ENCODE assay signal across 27 cellular contexts in genomic region chr11:99686838-99687237, GRCh38.
"Had no signal": no experiment of that assay in that cellular context is flagged by ENCODE, and none has a peak within 500 bp of the region (broad histone marks: within the 10 kb centered on the region; RNA-seq: fewer than 3 reads in every experiment).

No MANE protein-coding gene starts in this region.

- H3K9me3 ChIP-seq: esophagus squamous epithelium, testis, tibial artery, upper lobe of left lung had no signal

- H3K27me3 ChIP-seq: esophagus squamous epithelium, heart right ventricle, spleen, testis, tibial artery, upper lobe of left lung had no signal

- DNase-seq: cortex of kidney; effector memory CD8-positive, alpha-beta T cell; erythroblast; esophagus squamous epithelium; foreskin melanocyte; glutamatergic neuron; heart right ventricle; hypothalamus; immature natural killer cell; islet precursor cell; kidney glomerular epithelial cell; left colon; spleen; stimulated activated CD4-positive, alpha-beta T cell treated with anti-CD3 and anti-CD28 coated beads, Interleukin-4, amount 100 ng/mL, for 4 hours; stimulated activated naive CD8-positive, alpha-beta T cell treated with anti-CD3 and anti-CD28 coated beads, Interleukin-15, Interleukin-2, amounts not matched to agents 100 U/mL and 50 U/mL, for 24 hours; substantia nigra; testis; tibial artery; upper lobe of left lung had no signal

- H3K27ac Mint-ChIP-seq: effector memory CD8-positive, alpha-beta T cell; immature natural killer cell; memory B cell; natural killer cell treated with Interleukin-12 subunit alpha and Interleukin-12 subunit beta and Interleukin-15 and Interleukin-18, amount 100 ng/mL, for 72 hours; progenitor cell of endocrine pancreas; stimulated activated memory B cell treated with anti-CD40 and anti-IgM and Interleukin-4, amounts not matched to agents 10 μg/mL and 1 μg/mL and 100 μg/mL, for 72 hours had no signal

- H3K36me3 ChIP-seq: esophagus squamous epithelium, heart right ventricle, spleen, tibial artery, upper lobe of left lung had no signal

- H3K4me3 Mint-ChIP-seq: effector memory CD8-positive, alpha-beta T cell; immature natural killer cell; memory B cell; natural killer cell treated with Interleukin-12 subunit alpha and Interleukin-12 subunit beta and Interleukin-15 and Interleukin-18, amount 100 ng/mL, for 72 hours; neural crest cell; stimulated activated memory B cell treated with anti-CD40 and anti-IgM and Interleukin-4, amounts not matched to agents 10 μg/mL and 1 μg/mL and 100 μg/mL, for 72 hours had no signal

- H3K4me3 ChIP-seq: esophagus squamous epithelium, heart right ventricle, lung, spleen, testis, tibial artery, upper lobe of left lung had no signal

- H3K4me1 Mint-ChIP-seq: immature natural killer cell; memory B cell; neural crest cell; stimulated activated memory B cell treated with anti-CD40 and anti-IgM and Interleukin-4, amounts not matched to agents 10 μg/mL and 1 μg/mL and 100 μg/mL, for 72 hours had no signal

- H3K9ac ChIP-seq: parathyroid adenoma had no signal

- H3K4me1 ChIP-seq: esophagus squamous epithelium, heart right ventricle, parathyroid adenoma, spleen, testis, tibial artery, upper lobe of left lung had no signal

- H3K27ac ChIP-seq: esophagus squamous epithelium, heart right ventricle, parathyroid adenoma, spleen, testis, tibial artery, upper lobe of left lung had no signal

- H3K79me2 ChIP-seq: parathyroid adenoma had no signal

- H3K27me3 Mint-ChIP-seq: effector memory CD8-positive, alpha-beta T cell; memory B cell; natural killer cell treated with Interleukin-12 subunit alpha and Interleukin-12 subunit beta and Interleukin-15 and Interleukin-18, amount 100 ng/mL, for 72 hours; progenitor cell of endocrine pancreas; stimulated activated memory B cell treated with anti-CD40 and anti-IgM and Interleukin-4, amounts not matched to agents 10 μg/mL and 1 μg/mL and 100 μg/mL, for 72 hours had no signal

- ATAC-seq: effector memory CD8-positive, alpha-beta T cell; heart right ventricle; natural killer cell treated with Interleukin-12 subunit alpha and Interleukin-12 subunit beta and Interleukin-15 and Interleukin-18, amount 100 ng/mL, for 72 hours; sciatic nerve; stimulated activated memory B cell treated with anti-CD40 and anti-IgM and Interleukin-4, amounts not matched to agents 10 μg/mL and 1 μg/mL and 100 μg/mL, for 72 hours; stimulated activated naive CD8-positive, alpha-beta T cell treated with anti-CD3 and anti-CD28 coated beads, Interleukin-15, Interleukin-2, amounts not matched to agents 100 U/mL and 50 U/mL, for 24 hours had no signal

- H2AFZ ChIP-seq: parathyroid adenoma had no signal

- H3K36me3 Mint-ChIP-seq: immature natural killer cell; memory B cell; stimulated activated memory B cell treated with anti-CD40 and anti-IgM and Interleukin-4, amounts not matched to agents 10 μg/mL and 1 μg/mL and 100 μg/mL, for 72 hours had no signal
